ENCODE assay signal across 20 cellular contexts in the genomic region with DNA sequence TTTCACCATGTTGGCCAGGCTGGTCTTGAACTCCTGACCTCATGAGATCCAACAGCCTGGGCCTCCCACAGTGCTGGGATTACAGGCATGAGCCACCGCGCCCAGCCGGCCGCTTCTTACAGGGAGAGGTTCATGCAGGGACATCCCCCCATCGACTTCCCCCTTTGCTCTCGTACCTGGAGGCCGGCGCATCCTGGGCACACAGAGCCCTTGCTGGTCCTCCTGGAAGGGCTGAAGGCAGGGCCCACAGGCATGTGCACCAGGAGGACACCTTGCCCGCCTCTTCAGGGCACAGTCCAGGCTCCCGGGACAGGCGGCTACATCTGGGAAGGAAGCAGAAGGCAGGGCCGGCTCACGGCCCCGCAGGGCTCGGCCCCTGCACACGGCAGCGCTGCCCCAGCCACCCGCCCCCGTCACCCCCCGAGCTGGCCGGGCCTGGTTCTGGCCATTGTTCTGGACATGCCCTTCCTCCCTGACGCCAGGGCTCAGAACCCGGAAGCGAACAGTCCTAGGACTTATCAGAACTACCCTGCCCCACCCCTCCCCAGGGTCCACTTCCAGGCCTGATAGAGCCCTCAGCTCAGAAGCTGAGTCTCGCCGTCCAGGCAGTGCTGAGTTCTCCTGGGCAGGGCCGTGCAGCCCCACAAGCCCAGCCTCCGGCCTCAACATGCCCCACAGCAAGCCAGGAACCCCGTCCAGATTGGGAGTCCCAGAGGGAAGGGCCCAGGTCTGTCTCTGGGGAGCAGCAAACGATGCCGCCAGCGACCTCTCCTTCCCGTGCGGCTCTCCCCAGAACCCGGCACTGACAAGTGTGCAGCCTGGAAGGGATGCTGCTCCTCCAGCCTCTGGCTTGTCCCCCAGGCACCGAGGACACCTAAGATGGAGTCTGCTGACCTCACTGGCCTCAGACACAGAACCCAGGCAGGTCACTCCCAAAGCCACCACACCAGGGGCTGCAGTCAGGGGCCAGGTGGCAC. TPM values are rescaled to one million over a fixed set of nuclear protein-coding genes. Genes with fewer than 3 reads are reported as not detected.
DNase-seq lines count a peak whose midpoint lies in the region; ATAC-seq, FAIRE-seq and TF ChIP-seq lines count a peak whose summit lies in the region.
"Had no signal": no experiment of that assay in that cellular context is flagged by ENCODE, and none has a peak within 500 bp of the region (broad histone marks: within the 10 kb centered on the region; RNA-seq: fewer than 3 reads in every experiment).

No MANE protein-coding gene starts in this region.

- H3K9ac ChIP-seq in K562 (ENCODE audit: insufficient read depth in 1 of 2, low read depth in 2 of 2, low read length in 2 of 2): peak overlapping the region in 1 of 2 experiments; percentile 65; a peak in 2 of 4 replicates

- H3K9me3 Mint-ChIP-seq in activated CD4-positive, alpha-beta T cell treated with anti-CD3 and anti-CD28 coated beads, Interleukin-2, amount 10 ng/mL, durations not matched to agents 7 days and 5 days: no peaks in the 10 kb centered on the region
- H3K9me3 Mint-ChIP-seq: IgD-negative memory B cell had no signal

- TF ChIP-seq CTCF in C4-2B (conservative IDR thresholded peaks at IDR 0.05) (no peak), K562 (IDR thresholded peaks at IDR 0.05 in 2 of 3, conservative IDR thresholded peaks at IDR 0.05 in 1 of 3; ENCODE audit: insufficient read depth in 2 of 3, low read depth in 1 of 3, low read length in 3 of 3) (no peak), right atrium auricular region (IDR thresholded peaks at IDR 0.05) (no peak), sigmoid colon (IDR thresholded peaks at IDR 0.05) (no peak), mucosa of descending colon (IDR thresholded peaks at IDR 0.05) (no peak)

- H3K9me3 ChIP-seq in K562 (replicated peaks; ENCODE audit: control insufficient read depth, insufficient read depth, low read depth, low read length): no peaks in the 10 kb centered on the region
- H3K9me3 ChIP-seq in right atrium auricular region: no peaks in the 10 kb centered on the region
- H3K9me3 ChIP-seq in sigmoid colon: no peaks in the 10 kb centered on the region
- no peaks in the 10 kb centered on the region for H3K9me3 ChIP-seq in mucosa of descending colon

- no peaks in the 10 kb centered on the region for H3K36me3 ChIP-seq in K562 (ENCODE audit: control insufficient read depth, insufficient read depth, low read length)
- peaks cover 23% of the 10 kb centered on the region for H3K36me3 ChIP-seq in right atrium auricular region
- peaks cover 0 to 26% (median 16%) of the 10 kb centered on the region in 4 donors for H3K36me3 ChIP-seq in sigmoid colon
- no peaks in the 10 kb centered on the region for H3K36me3 ChIP-seq in mucosa of descending colon (ENCODE audit: low read depth)

- H3K36me3 Mint-ChIP-seq in activated CD4-positive, alpha-beta T cell treated with anti-CD3 and anti-CD28 coated beads, Interleukin-2, amount 10 ng/mL, durations not matched to agents 7 days and 5 days (ENCODE audit: low read depth): no peaks in the 10 kb centered on the region
- H3K36me3 Mint-ChIP-seq: IgD-negative memory B cell had no signal

- peaks cover 21% of the 10 kb centered on the region for H3K27me3 Mint-ChIP-seq in activated CD4-positive, alpha-beta T cell treated with anti-CD3 and anti-CD28 coated beads, Interleukin-2, amount 10 ng/mL, durations not matched to agents 7 days and 5 days

- FAIRE-seq in K562 (lab: Jason Lieb, UNC): no peak
- FAIRE-seq: G401.6 had no signal

- ATAC-seq in K562: peak; percentile 35
- no peak for ATAC-seq in mucosa of descending colon
- ATAC-seq: stimulated activated naive CD8-positive, alpha-beta T cell treated with anti-CD3 and anti-CD28 coated beads, Interleukin-15, Interleukin-2, amounts not matched to agents 100 U/mL and 50 U/mL, for 24 hours had no signal

- H3K4me2 ChIP-seq in K562 (ENCODE audit: insufficient read depth, low read length): no peak overlapping the region

- DNase-seq in K562 (ENCODE audit: extremely low read depth in 1 of 4, low spot score in 3 of 4) (peak in 2 of 4 experiments; percentile 45 to 46), right atrium auricular region (ENCODE audit: low spot score) (peak; percentile 80), sigmoid colon (no peak), T-helper 2 cell (no peak), mucosa of descending colon (no peak), NCI-H2171 treated with DMSO at 0.1 percent for 48 hours (lab: John Stamatoyannopoulos, UW) (no peak)
- no peak for DNase-seq in activated CD4-positive, alpha-beta T cell treated with anti-CD3 and anti-CD28 coated beads, Interleukin-2, amount 10 ng/mL, durations not matched to agents 7 days and 5 days
- DNase-seq: activated T-cell treated with anti-CD3 and anti-CD28 coated beads, Interleukin-2, amount 50 U/mL, for 48 hours; central memory CD4-positive, alpha-beta T cell; HCEC 1CT; NCI-H1105 treated with DMSO at 0.1 percent for 48 hours; NK-92 treated with Interleukin-12 subunit alpha and Interleukin-12 subunit beta, amount 100 ng/mL, for 24 hours; SHP77 treated with DMSO at 0.1 percent for 48 hours; stimulated activated CD4-positive, alpha-beta T cell treated with anti-CD3 and anti-CD28 coated beads, Interleukin-12 subunit alpha, Interleukin-12 subunit beta, amount 100 ng/mL, for 4 hours; stimulated activated naive CD8-positive, alpha-beta T cell treated with anti-CD3 and anti-CD28 coated beads, Interleukin-15, Interleukin-2, amounts not matched to agents 100 U/mL and 50 U/mL, for 24 hours; T-helper 9 cell had no signal

- H3K4me3 ChIP-seq in K562: no peak overlapping the region
- peak overlapping the region; percentile 14 to 60 for H3K4me3 ChIP-seq in right atrium auricular region
- peak overlapping the region in 1 of 4 donors; percentile 2 for H3K4me3 ChIP-seq in sigmoid colon
- H3K4me3 ChIP-seq in mucosa of descending colon: no peak overlapping the region

- POLR2A ChIA-PET in K562 (lab: Yijun Ruan, JAX): interaction anchor here (0.6 to 0.7 kb wide), 2 partner anchors 112 to 195 kb away, joined by 3 read pairs; no protein-coding TSS in a partner anchor
- POLR2A ChIA-PET in activated CD4-positive, alpha-beta T cell treated with anti-CD3 and anti-CD28 coated beads, Interleukin-2, amount 10 ng/mL, durations not matched to agents 7 days and 5 days (lab: Charles Lee): no interaction called here

- in situ Hi-C loops in K562 (cut with MboI): no loop called here

- H3K4me1 ChIP-seq in K562 (replicated peaks in 1 of 2; ENCODE audit: control insufficient read depth in 2 of 2, insufficient read depth in 2 of 2, low read length in 2 of 2) (peaks cover 0 to 73% of the 10 kb centered on the region in 2 experiments; a peak in 4 of 5 replicates), right atrium auricular region (peaks cover 0 to 44% of the 10 kb centered on the region in 2 donors), sigmoid colon (peaks cover 0 to 31% (median 28%) of the 10 kb centered on the region in 4 donors), mucosa of descending colon (ENCODE audit: low read depth) (peaks cover 24% of the 10 kb centered on the region)

- intact Hi-C loops in K562 (cut with micrococcal nuclease) (no loop called here), sigmoid colon (cut with DNase I) (no loop called here), mucosa of descending colon (cut with DNase I, micrococcal nuclease) (no loop called here)

- CTCF ChIA-PET in K562 (lab: Yijun Ruan, JAX; ENCODE audit: low intra/inter-chr PET ratio): no interaction called here
- CTCF ChIA-PET in activated CD4-positive, alpha-beta T cell treated with anti-CD3 and anti-CD28 coated beads, Interleukin-2, amount 10 ng/mL, durations not matched to agents 7 days and 5 days (lab: Charles Lee): interaction anchor here (2.2 to 3.8 kb wide), 2 partner anchors 8 to 13 kb away, joined by 12 to 18 read pairs; no protein-coding TSS in a partner anchor

- peak overlapping the region; percentile 94 for H3K27ac ChIP-seq in C4-2B
- no peak overlapping the region for H3K27ac ChIP-seq in K562 (ENCODE audit: extremely low read depth, low read depth, low read length)
- H3K27ac ChIP-seq in right atrium auricular region: peak overlapping the region; percentile 58 to 73
- H3K27ac ChIP-seq in sigmoid colon: peak overlapping the region; percentile 28 to 72 (median 47)

- no peaks in the 10 kb centered on the region for H3K9me1 ChIP-seq in K562 (ENCODE audit: control insufficient read depth, insufficient read depth, low read length)

- BruUV-seq in K562 (replicated peaks; lab: Mats Ljungman, UMichigan): no TSS peak

- H4K20me1 ChIP-seq in K562 (replicated peaks; ENCODE audit: control insufficient read depth, insufficient read depth, low read length): peaks cover 26% of the 10 kb centered on the region; the same call in 1 of the 2 replicates

- H3K79me2 ChIP-seq in K562 (ENCODE audit: control insufficient read depth, insufficient read depth, low read length): no peaks in the 10 kb centered on the region

- peaks cover 13% of the 10 kb centered on the region for H3K4me1 Mint-ChIP-seq in activated CD4-positive, alpha-beta T cell treated with anti-CD3 and anti-CD28 coated beads, Interleukin-2, amount 10 ng/mL, durations not matched to agents 7 days and 5 days

- TF ChIP-seq POLR2A in K562 (conservative IDR thresholded peaks at IDR 0.05): no peak
- TF ChIP-seq POLR2A in sigmoid colon (IDR thresholded peaks at IDR 0.05): no peak

- 0 out of 2 replicates have a peak overlapping the region, but pooled peaks have one; percentile 23 for H2AFZ ChIP-seq in K562 (ENCODE audit: low read depth, low read length)

- no peak for TF ChIP-seq EP300 in K562 (IDR thresholded peaks at IDR 0.05; ENCODE audit: low read length)
- TF ChIP-seq EP300 in sigmoid colon (IDR thresholded peaks at IDR 0.05): no peak

- 24% methylated on average over 23 of the region's 36 CpGs for WGBS in K562 (ENCODE audit: insufficient coverage, low coverage, missing lambda C conversion rate)
- WGBS in sigmoid colon, 2 donors: 80 to 83% methylated on average over 36 of the region's 36 CpGs

- no peak overlapping the region for H3K27ac Mint-ChIP-seq in activated CD4-positive, alpha-beta T cell treated with anti-CD3 and anti-CD28 coated beads, Interleukin-2, amount 10 ng/mL, durations not matched to agents 7 days and 5 days
- H3K27ac Mint-ChIP-seq: IgD-negative memory B cell had no signal

- no peak for TF ChIP-seq RAD21 in K562 (CRISPR knock-in tag; conservative IDR thresholded peaks at IDR 0.05 in 1 of 2, IDR thresholded peaks at IDR 0.05 in 1 of 2)

- no peak overlapping the region for H3K4me3 Mint-ChIP-seq in activated CD4-positive, alpha-beta T cell treated with anti-CD3 and anti-CD28 coated beads, Interleukin-2, amount 10 ng/mL, durations not matched to agents 7 days and 5 days
- H3K4me3 Mint-ChIP-seq: IgD-negative memory B cell had no signal

- peaks cover 7 to 61% of the 10 kb centered on the region in 2 experiments; a peak in 4 of 5 replicates for H3K27me3 ChIP-seq in K562 (ENCODE audit: control insufficient read depth in 2 of 2, insufficient read depth in 2 of 2, low read length in 2 of 2)
- no peaks in the 10 kb centered on the region for H3K27me3 ChIP-seq in right atrium auricular region
- H3K27me3 ChIP-seq in sigmoid colon: peaks cover 6 to 13% (median 11%) of the 10 kb centered on the region in 3 donors

RNA-seq across cellular contexts. Expression of a gene that starts 2.9 kb away (rescaled TPM):
- 1.1 and 4.2 TPM in 2 replicates for total RNA-seq in K562 (2011; cell fraction: chromatin; rRNA removed; ENCODE audit: low replicate concordance)
- total RNA-seq in K562 (2011; cell fraction: nucleolus; rRNA removed): 3.2 and 6.0 TPM in 2 replicates
- total RNA-seq in K562 (2011; cell fraction: nucleoplasm; rRNA removed): 1.5 and 3.6 TPM in 2 replicates
- total RNA-seq in K562 (2014; rRNA removed) (0.09 and 0.90 TPM in 2 replicates), K562 (2014; rRNA removed; fragmentation: Illumina TruSeq; extraction: Trizol) (not detected in 2 replicates), K562 (2015; rRNA removed; fragmentation: Illumina TruSeq; extraction: Trizol) (0.22 TPM in 1 of 2 replicates, not detected in the other), K562 (2021) (1.5 and 2.1 TPM in 2 replicates), right atrium auricular region (10 to 100 TPM; 49.7 to 57.8 TPM), sigmoid colon (100 to 1,000 TPM in 1 of 4 donors, 10 to 100 TPM in 3; 21.4 to 101 (median 42.4) TPM), mucosa of descending colon (100 to 1,000 TPM in 1 of 3 donors, 10 to 100 TPM in 2; 78.6 to 177 (median 83.0) TPM)
- polyA plus RNA-seq in K562 (2011; rRNA removed) (1.3 and 3.9 TPM in 2 replicates), K562 (2014; fragmentation: Illumina TruSeq; extraction: Trizol) (0.06 and 0.21 TPM in 2 replicates), K562 (2014; fragmentation: Nextera tagmentation; extraction: Ambion mirVana) (not detected), K562 (2014; rRNA removed) (0.85 and 2.4 TPM in 2 replicates), sigmoid colon (100 to 1,000 TPM in 1 of 3 donors, 10 to 100 TPM in 2; 47.9 to 118 (median 91.9) TPM)
- polyA plus RNA-seq in K562 (2011; cell fraction: cytosol; rRNA removed): 3.5 and 4.2 TPM in 2 replicates
- polyA plus RNA-seq in K562 (2011; cell fraction: nucleus; rRNA removed): 32.5 and 34.7 TPM in 2 replicates
- 0.85 and 3.1 TPM in 2 replicates for polyA plus RNA-seq in K562 (2012)
- polyA minus RNA-seq in K562 (2011; rRNA and poly(A)+ RNA removed): 0.14 and 0.18 TPM in 2 replicates
- polyA minus RNA-seq in K562 (2011; cell fraction: cytosol; rRNA and poly(A)+ RNA removed): 0.95 and 3.5 TPM in 2 replicates
- polyA minus RNA-seq in K562 (2011; cell fraction: nucleus; rRNA and poly(A)+ RNA removed): 2.0 and 3.9 TPM in 2 replicates
- 10 to 100 TPM; 35.5 to 41.4 TPM for total RNA-seq in activated CD4-positive, alpha-beta T cell treated with anti-CD3 and anti-CD28 coated beads, Interleukin-2, amount 10 ng/mL, durations not matched to agents 7 days and 5 days

RNA-seq across cellular contexts. Expression of a gene that starts 10.8 kb away (rescaled TPM):
- total RNA-seq in K562 (2011; cell fraction: chromatin; rRNA removed; ENCODE audit: low replicate concordance): 1.2 and 5.3 TPM in 2 replicates
- 3.3 and 4.3 TPM in 2 replicates for total RNA-seq in K562 (2011; cell fraction: nucleolus; rRNA removed)
- 2.6 and 2.9 TPM in 2 replicates for total RNA-seq in K562 (2011; cell fraction: nucleoplasm; rRNA removed)
- total RNA-seq in K562 (2014; rRNA removed) (0.12 and 0.14 TPM in 2 replicates), K562 (2014; rRNA removed; fragmentation: Illumina TruSeq; extraction: Trizol) (not detected in 2 replicates), K562 (2015; rRNA removed; fragmentation: Illumina TruSeq; extraction: Trizol) (not detected in 2 replicates), K562 (2021) (0.60 and 0.85 TPM in 2 replicates), right atrium auricular region (under 1 TPM; 0.41 to 0.67 TPM), sigmoid colon (1 to 10 TPM in 3 of 4 donors, not detected in 1; 1.2 to 2.2 (median 2.1) TPM), mucosa of descending colon (10 to 100 TPM in 2 of 3 donors, 1 to 10 TPM in 1; 7.7 to 26.8 (median 10.7) TPM)
- polyA plus RNA-seq in K562 (2011; rRNA removed) (0.11 and 0.51 TPM in 2 replicates), K562 (2014; fragmentation: Illumina TruSeq; extraction: Trizol) (0.17 and 0.21 TPM in 2 replicates), K562 (2014; fragmentation: Nextera tagmentation; extraction: Ambion mirVana) (under 1 TPM in 1 of 2 experiments, not detected in 1; 0.04 TPM), K562 (2014; rRNA removed) (0.22 TPM in 1 of 2 replicates, not detected in the other), sigmoid colon (1 to 10 TPM in 2 of 3 donors, under 1 TPM in 1; 0.92 to 6.4 (median 3.0) TPM)
- 0.22 and 0.41 TPM in 2 replicates for polyA plus RNA-seq in K562 (2011; cell fraction: cytosol; rRNA removed)
- polyA plus RNA-seq in K562 (2011; cell fraction: nucleus; rRNA removed): 4.8 and 5.7 TPM in 2 replicates
- polyA plus RNA-seq in K562 (2012): 0.15 and 0.23 TPM in 2 replicates
- polyA minus RNA-seq in K562 (2011; rRNA and poly(A)+ RNA removed): not detected in 2 replicates
- polyA minus RNA-seq in K562 (2011; cell fraction: cytosol; rRNA and poly(A)+ RNA removed): 0.57 and 1.3 TPM in 2 replicates
- polyA minus RNA-seq in K562 (2011; cell fraction: nucleus; rRNA and poly(A)+ RNA removed): 0.94 and 1.2 TPM in 2 replicates
- not detected for total RNA-seq in activated CD4-positive, alpha-beta T cell treated with anti-CD3 and anti-CD28 coated beads, Interleukin-2, amount 10 ng/mL, durations not matched to agents 7 days and 5 days
- total RNA-seq: osteoblast had no signal
- polyA plus RNA-seq: IgD-negative memory B cell had no signal

RNA-seq across cellular contexts. Expression of a gene that starts 11.2 kb away (rescaled TPM):
- total RNA-seq in K562 (2011; cell fraction: chromatin; rRNA removed; ENCODE audit: low replicate concordance): not detected in 2 replicates
- not detected in 2 replicates for total RNA-seq in K562 (2011; cell fraction: nucleolus; rRNA removed)
- not detected in 2 replicates for total RNA-seq in K562 (2011; cell fraction: nucleoplasm; rRNA removed)
- total RNA-seq in K562 (2014; rRNA removed) (not detected in 2 replicates), K562 (2014; rRNA removed; fragmentation: Illumina TruSeq; extraction: Trizol) (not detected in 2 replicates), K562 (2015; rRNA removed; fragmentation: Illumina TruSeq; extraction: Trizol) (not detected in 2 replicates), K562 (2021) (not detected in 2 replicates), right atrium auricular region (under 1 TPM in 1 of 2 donors, not detected in 1; 0.28 TPM), sigmoid colon (1 to 10 TPM in 1 of 4 donors, under 1 TPM in 2, not detected in 1; 0.36 to 1.3 (median 0.41) TPM), mucosa of descending colon (under 1 TPM in 2 of 3 donors, not detected in 1; 0.14 to 0.27 TPM)
- polyA plus RNA-seq in K562 (2011; rRNA removed) (not detected in 2 replicates), K562 (2014; fragmentation: Illumina TruSeq; extraction: Trizol) (not detected in 2 replicates), K562 (2014; fragmentation: Nextera tagmentation; extraction: Ambion mirVana) (not detected), K562 (2014; rRNA removed) (not detected in 2 replicates), sigmoid colon (1 to 10 TPM in 1 of 3 donors, not detected in 2; 1.3 TPM)
- not detected in 2 replicates for polyA plus RNA-seq in K562 (2011; cell fraction: cytosol; rRNA removed)
- polyA plus RNA-seq in K562 (2011; cell fraction: nucleus; rRNA removed): not detected in 2 replicates
- polyA plus RNA-seq in K562 (2012): not detected in 2 replicates
- polyA minus RNA-seq in K562 (2011; rRNA and poly(A)+ RNA removed): not detected in 2 replicates
- polyA minus RNA-seq in K562 (2011; cell fraction: cytosol; rRNA and poly(A)+ RNA removed): not detected in 2 replicates
- not detected in 2 replicates for polyA minus RNA-seq in K562 (2011; cell fraction: nucleus; rRNA and poly(A)+ RNA removed)
- total RNA-seq in activated CD4-positive, alpha-beta T cell treated with anti-CD3 and anti-CD28 coated beads, Interleukin-2, amount 10 ng/mL, durations not matched to agents 7 days and 5 days: 10 to 100 TPM in 1 of 2 experiments, 1 to 10 TPM in 1; 8.9 to 10.3 TPM
- total RNA-seq: osteoblast had no signal

RNA-seq across cellular contexts. Expression of a gene that starts 15.0 kb away (rescaled TPM):
- total RNA-seq in K562 (2011; cell fraction: chromatin; rRNA removed; ENCODE audit: low replicate concordance): 47.9 and 167 TPM in 2 replicates
- total RNA-seq in K562 (2011; cell fraction: nucleolus; rRNA removed): 116 and 131 TPM in 2 replicates
- total RNA-seq in K562 (2011; cell fraction: nucleoplasm; rRNA removed): 56.3 and 68.3 TPM in 2 replicates
- 4.6 and 5.5 TPM in 2 replicates for total RNA-seq in K562 (2014; rRNA removed)
- total RNA-seq in K562 (2014; rRNA removed; fragmentation: Illumina TruSeq; extraction: Trizol): 0.69 and 0.99 TPM in 2 replicates
- 1.6 and 2.9 TPM in 2 replicates for total RNA-seq in K562 (2015; rRNA removed; fragmentation: Illumina TruSeq; extraction: Trizol)
- 12.1 and 14.9 TPM in 2 replicates for total RNA-seq in K562 (2021)
- 12.1 and 24.4 TPM in 2 replicates for polyA plus RNA-seq in K562 (2011; rRNA removed)
- 19.7 and 23.3 TPM in 2 replicates for polyA plus RNA-seq in K562 (2011; cell fraction: cytosol; rRNA removed)
- 253 and 318 TPM in 2 replicates for polyA plus RNA-seq in K562 (2011; cell fraction: nucleus; rRNA removed)
- 13.8 and 24.2 TPM in 2 replicates for polyA plus RNA-seq in K562 (2012)
- polyA plus RNA-seq in K562 (2014; fragmentation: Illumina TruSeq; extraction: Trizol): 6.1 and 9.9 TPM in 2 replicates
- not detected for polyA plus RNA-seq in K562 (2014; fragmentation: Nextera tagmentation; extraction: Ambion mirVana)
- polyA plus RNA-seq in K562 (2014; rRNA removed): 16.2 and 16.3 TPM in 2 replicates
- 6.6 and 8.6 TPM in 2 replicates for polyA minus RNA-seq in K562 (2011; rRNA and poly(A)+ RNA removed)
- polyA minus RNA-seq in K562 (2011; cell fraction: cytosol; rRNA and poly(A)+ RNA removed): 13.4 and 28.5 TPM in 2 replicates
- polyA minus RNA-seq in K562 (2011; cell fraction: nucleus; rRNA and poly(A)+ RNA removed): 43.2 and 52.5 TPM in 2 replicates
- 10 to 100 TPM; 28.3 to 28.5 TPM for total RNA-seq in right atrium auricular region
- total RNA-seq in sigmoid colon: 10 to 100 TPM in 3 of 4 donors, 1 to 10 TPM in 1; 9.2 to 19.7 (median 13.2) TPM
- polyA plus RNA-seq in sigmoid colon: 10 to 100 TPM in 1 of 3 donors, 1 to 10 TPM in 2; 6.0 to 28.6 (median 9.0) TPM
- total RNA-seq in mucosa of descending colon: 10 to 100 TPM; 20.1 to 77.2 (median 48.0) TPM
- 10 to 100 TPM; 67.7 to 70.3 TPM for total RNA-seq in activated CD4-positive, alpha-beta T cell treated with anti-CD3 and anti-CD28 coated beads, Interleukin-2, amount 10 ng/mL, durations not matched to agents 7 days and 5 days

RNA-seq across cellular contexts. Expression of a gene that starts 27.3 kb away (rescaled TPM):
- 12.7 and 42.0 TPM in 2 replicates for total RNA-seq in K562 (2011; cell fraction: chromatin; rRNA removed; ENCODE audit: low replicate concordance)
- 49.3 and 51.2 TPM in 2 replicates for total RNA-seq in K562 (2011; cell fraction: nucleolus; rRNA removed)
- total RNA-seq in K562 (2011; cell fraction: nucleoplasm; rRNA removed): 20.6 and 22.4 TPM in 2 replicates
- total RNA-seq in K562 (2014; rRNA removed) (91.8 and 115 TPM in 2 replicates), K562 (2014; rRNA removed; fragmentation: Illumina TruSeq; extraction: Trizol) (13.1 and 15.8 TPM in 2 replicates), K562 (2015; rRNA removed; fragmentation: Illumina TruSeq; extraction: Trizol) (40.8 and 42.4 TPM in 2 replicates), K562 (2021) (72.1 and 78.8 TPM in 2 replicates), right atrium auricular region (under 1 TPM; 0.12 to 0.63 TPM), sigmoid colon (under 1 TPM in 1 of 4 donors, not detected in 3; 0.81 TPM), mucosa of descending colon (10 to 100 TPM in 1 of 3 donors, 1 to 10 TPM in 2; 2.7 to 11.2 (median 6.0) TPM)
- polyA plus RNA-seq in K562 (2011; rRNA removed) (18.8 and 24.2 TPM in 2 replicates), K562 (2014; fragmentation: Illumina TruSeq; extraction: Trizol) (18.3 and 41.2 TPM in 2 replicates), K562 (2014; fragmentation: Nextera tagmentation; extraction: Ambion mirVana) (1 to 10 TPM; 3.4 to 3.7 TPM), K562 (2014; rRNA removed) (56.5 and 67.8 TPM in 2 replicates), sigmoid colon (10 to 100 TPM in 1 of 3 donors, 1 to 10 TPM in 2; 3.6 to 16.4 (median 3.7) TPM)
- 28.2 and 80.8 TPM in 2 replicates for polyA plus RNA-seq in K562 (2011; cell fraction: cytosol; rRNA removed)
- 42.6 and 60.8 TPM in 2 replicates for polyA plus RNA-seq in K562 (2011; cell fraction: nucleus; rRNA removed)
- polyA plus RNA-seq in K562 (2012): 27.0 and 33.0 TPM in 2 replicates
- 6.7 and 11.1 TPM in 2 replicates for polyA minus RNA-seq in K562 (2011; rRNA and poly(A)+ RNA removed)
- polyA minus RNA-seq in K562 (2011; cell fraction: cytosol; rRNA and poly(A)+ RNA removed): 29.9 and 32.2 TPM in 2 replicates
- 16.6 and 17.5 TPM in 2 replicates for polyA minus RNA-seq in K562 (2011; cell fraction: nucleus; rRNA and poly(A)+ RNA removed)
- total RNA-seq in activated CD4-positive, alpha-beta T cell treated with anti-CD3 and anti-CD28 coated beads, Interleukin-2, amount 10 ng/mL, durations not matched to agents 7 days and 5 days: 10 to 100 TPM; 33.8 to 40.6 TPM

Comparison
In these comparisons a context has a peak if more than half of its experiments do, and no peak if none do; other contexts are left out.
1. H3K4me3 ChIP-seq: peak in right atrium auricular region (2 of 2); none in K562 (single experiment) and mucosa of descending colon (single experiment).
2. RNA of a gene that starts 11.2 kb away (total RNA-seq): 8.9 to 10.3 TPM in activated CD4-positive, alpha-beta T cell treated with anti-CD3 and anti-CD28 coated beads, Interleukin-2, amount 10 ng/mL, durations not matched to agents 7 days and 5 days; 0.36 to 1.3 TPM in sigmoid colon, 0.28 TPM in right atrium auricular region, 0.14 to 0.27 TPM in mucosa of descending colon and not detected in K562; every median in the first group is over 4 times any median in the second.